ENCODE assay signal across 8 cellular contexts in the genomic region with DNA sequence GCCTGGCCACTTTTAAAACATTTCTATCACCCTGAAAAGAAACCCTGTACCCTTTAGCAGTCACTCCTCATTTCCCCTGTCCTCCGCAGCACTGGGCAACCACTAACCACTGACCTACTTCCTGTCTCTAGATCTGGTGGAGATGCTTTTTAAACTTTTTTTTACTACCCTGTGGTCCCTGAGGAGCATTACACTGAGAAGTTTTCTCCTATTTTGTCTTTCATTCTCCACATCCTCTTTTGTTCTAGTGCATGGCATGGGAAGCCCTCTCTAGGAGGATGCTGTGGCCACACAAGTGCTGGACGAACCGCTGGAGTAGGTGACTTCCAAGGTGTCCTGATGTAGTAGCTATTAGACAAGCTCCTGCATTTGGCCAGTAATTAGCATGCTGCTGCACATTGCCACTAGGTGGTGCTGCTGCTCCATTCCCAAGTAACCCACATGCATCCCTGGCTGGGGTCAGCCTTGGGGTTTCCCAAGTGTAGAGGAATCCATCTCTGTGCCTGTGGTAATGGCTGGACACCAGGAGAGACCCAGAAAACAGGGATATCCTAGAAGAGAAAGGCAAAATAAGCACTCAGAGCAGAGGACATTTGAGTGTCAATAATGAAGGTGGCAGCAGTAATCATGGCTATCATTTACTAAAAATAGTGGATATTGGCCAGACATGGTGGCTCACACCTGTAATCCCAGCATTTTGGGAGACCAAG.
DNase-seq lines count a peak whose midpoint lies in the region; ATAC-seq lines count a peak whose summit lies in the region.

No MANE protein-coding gene starts in this region.

- DNase-seq in Caki2 (ENCODE audit: low read depth) (peak; percentile 52), NCI-H460 (ENCODE audit: extremely low read depth, low read depth) (peak; percentile 76), Right ventricle myocardium inferior (ENCODE audit: missing footprints) (no peak), renal cortical epithelial cell (ENCODE audit: low read depth) (peak; percentile 72), COLO668 (lab: John Stamatoyannopoulos, UW; ENCODE audit: unreplicated experiment) (no peak), DMS53 (lab: John Stamatoyannopoulos, UW) (no peak)
- peak; percentile 52 for DNase-seq in activated effector memory CD4-positive, alpha-beta T cell treated with Interleukin-2 at 50 U/mL for 16 hours

- intact Hi-C loops in Right ventricle myocardium inferior (cut with DNase I), result loop anchor here (1.0 to 5.0 kb wide), 2 partner anchors 192 to 212 kb away; no protein-coding TSS in a partner anchor

- in situ Hi-C loops in Caki2 (cut with HindIII; ENCODE audit: low pct_unique_long_range_greater_than_20kb, low sequenced_read_pairs), result loop anchor here (25.0 kb wide), 1 partner anchor 97 kb away; no protein-coding TSS in a partner anchor

- ATAC-seq in Right ventricle myocardium inferior, result peak; percentile 59
- ATAC-seq in HG03280 (IDR thresholded peaks at IDR 0.05; ENCODE audit: unreplicated experiment), result no peak

Comparison
In these comparisons a context has a peak if more than half of its experiments do, and no peak if none do; other contexts are left out.
1. DNase-seq: peak in Caki2 (single experiment), NCI-H460 (single experiment), activated effector memory CD4-positive, alpha-beta T cell treated with Interleukin-2 at 50 U/mL for 16 hours (single experiment) and renal cortical epithelial cell (single experiment); none in Right ventricle myocardium inferior (single experiment), COLO668 (single experiment) and DMS53 (single experiment).